ENCODE assay signal across 22 cellular contexts in genomic region chr3:129557737-129558037, GRCh38. TPM values are rescaled to one million over a fixed set of nuclear protein-coding genes. Genes with fewer than 3 reads are reported as not detected.
DNase-seq lines count a peak whose midpoint lies in the region; ATAC-seq, FAIRE-seq and TF ChIP-seq lines count a peak whose summit lies in the region.
"Had no signal": no experiment of that assay in that cellular context is flagged by ENCODE, and none has a peak within 500 bp of the region (broad histone marks: within the 10 kb centered on the region; RNA-seq: fewer than 3 reads in every experiment).

No MANE protein-coding gene starts in this region.

- H3K4me1 Mint-ChIP-seq in immature natural killer cell = peaks cover 53 to 55% of the 10 kb centered on the region in 2 donors
- H3K4me1 Mint-ChIP-seq in T-helper 2 cell treated with Interferon-gamma antibody and Interleukin-4, amounts not matched to agents 5 μg/mL and 100 μg/mL, for 36 hours (ENCODE audit: low read depth) = peaks cover 8% of the 10 kb centered on the region

- no peak for TF ChIP-seq EP300 in A549 (IDR thresholded peaks at IDR 0.05)

- no peak for TF ChIP-seq RAD21 in A549 (conservative IDR thresholded peaks at IDR 0.05 in 1 of 2, IDR thresholded peaks at IDR 0.05 in 1 of 2)

- no peaks in the 10 kb centered on the region for H3K27me3 ChIP-seq in adipocyte (replicated peaks; ENCODE audit: control insufficient read depth, insufficient read depth, low read length)
- no peaks in the 10 kb centered on the region for H3K27me3 ChIP-seq in skeletal muscle satellite cell (ENCODE audit: control insufficient read depth, insufficient read depth, low read length)

- H3K36me3 ChIP-seq in adipocyte (ENCODE audit: control insufficient read depth, insufficient read depth, low read length, severe bottlenecking) (peaks cover 53% of the 10 kb centered on the region), skeletal muscle satellite cell (ENCODE audit: insufficient read depth, low read length) (peaks cover 49% of the 10 kb centered on the region)

- no peak for ATAC-seq in A549
- ATAC-seq in HG03095 (IDR thresholded peaks at IDR 0.05; ENCODE audit: unreplicated experiment) = no peak
- ATAC-seq: GM12878 had no signal

- DNase-seq in A549 (ENCODE audit: low read depth in 1 of 2, low spot score in 1 of 2) (no peak), adipocyte (ENCODE audit: low read depth) (no peak), immature natural killer cell (no peak), medulla oblongata (ENCODE audit: extremely low spot score) (no peak), ecto neural progenitor cell (ENCODE audit: low spot score) (no peak)
- DNase-seq in T-helper 2 cell treated with Interferon-gamma antibody and Interleukin-4, amounts not matched to agents 5 μg/mL and 100 μg/mL, for 36 hours (ENCODE audit: low spot score) = no peak
- DNase-seq: activated CD4-positive, alpha-beta T cell treated with anti-CD3 and anti-CD28 coated beads, Interleukin-2, amount 50 U/mL, for 48 hours; activated naive CD8-positive, alpha-beta T cell treated with anti-CD3 and anti-CD28 coated beads, Interleukin-2, amount 50 U/mL, for 24 hours; activated T-cell treated with anti-CD3 and anti-CD28 coated beads, Interleukin-2, amount 50 U/mL, for 48 hours; head of caudate nucleus; NCI-H187 treated with DMSO at 0.1 percent for 48 hours; NCI-H510A; substantia nigra had no signal

- peak overlapping the region; percentile 85 to 86; a peak in 5 of 6 replicates for H3K27ac ChIP-seq in A549

- POLR2A ChIA-PET in A549 (lab: Yijun Ruan, JAX) = no interaction called here

- TF ChIP-seq POLR2A in A549 (IDR thresholded peaks at IDR 0.05; ENCODE audit: low read length) = no peak

- H3K4me1 ChIP-seq in A549 (peaks cover 43% of the 10 kb centered on the region), adipocyte (ENCODE audit: control insufficient read depth, insufficient read depth, low read length) (peaks cover 78% of the 10 kb centered on the region), skeletal muscle satellite cell (ENCODE audit: control insufficient read depth, insufficient read depth, low read length) (peaks cover 66% of the 10 kb centered on the region)

- H3K27ac Mint-ChIP-seq in immature natural killer cell = peak overlapping the region; percentile 84 to 94 (median 92)
- H3K27ac Mint-ChIP-seq in T-helper 2 cell treated with Interferon-gamma antibody and Interleukin-4, amounts not matched to agents 5 μg/mL and 100 μg/mL, for 36 hours = no peak overlapping the region
- H3K27ac Mint-ChIP-seq: activated naive CD8-positive, alpha-beta T cell treated with anti-CD3 and anti-CD28 coated beads, Interleukin-2, amount 50 U/mL, for 24 hours had no signal

- no peaks in the 10 kb centered on the region for H3K9me3 Mint-ChIP-seq in immature natural killer cell
- no peaks in the 10 kb centered on the region for H3K9me3 Mint-ChIP-seq in T-helper 2 cell treated with Interferon-gamma antibody and Interleukin-4, amounts not matched to agents 5 μg/mL and 100 μg/mL, for 36 hours
- H3K9me3 Mint-ChIP-seq: activated naive CD8-positive, alpha-beta T cell treated with anti-CD3 and anti-CD28 coated beads, Interleukin-2, amount 50 U/mL, for 24 hours had no signal

- H3K36me3 Mint-ChIP-seq in immature natural killer cell = peaks cover 5 to 21% (median 10%) of the 10 kb centered on the region in 3 donors
- H3K36me3 Mint-ChIP-seq in T-helper 2 cell treated with Interferon-gamma antibody and Interleukin-4, amounts not matched to agents 5 μg/mL and 100 μg/mL, for 36 hours (ENCODE audit: low read depth) = no peaks in the 10 kb centered on the region

- WGBS in A549 (ENCODE audit: missing lambda C conversion rate) = 96% methylated on average over 8 of the region's 9 CpGs

- H3K9ac ChIP-seq in adipocyte (ENCODE audit: low read length) = peak overlapping the region; percentile 94
- peak overlapping the region; percentile 70 for H3K9ac ChIP-seq in skeletal muscle satellite cell (ENCODE audit: low read depth, low read length)

- TF ChIP-seq CTCF in A549 (IDR thresholded peaks at IDR 0.05) = no peak

- H3K4me3 ChIP-seq in A549 (no peak overlapping the region), adipocyte (ENCODE audit: low read length) (no peak overlapping the region), skeletal muscle satellite cell (ENCODE audit: low read length) (no peak overlapping the region)
- H3K4me3 ChIP-seq: GM12878 had no signal

- peaks cover 6 to 16% (median 14%) of the 10 kb centered on the region in 3 donors for H3K27me3 Mint-ChIP-seq in immature natural killer cell (ENCODE audit: low read depth in 3 of 3)
- peaks cover 11% of the 10 kb centered on the region for H3K27me3 Mint-ChIP-seq in T-helper 2 cell treated with Interferon-gamma antibody and Interleukin-4, amounts not matched to agents 5 μg/mL and 100 μg/mL, for 36 hours (ENCODE audit: low read depth)

- FAIRE-seq in A549 (lab: Jason Lieb, UNC) = no peak
- FAIRE-seq: GM12878 had no signal

- CTCF ChIA-PET in A549 (lab: Yijun Ruan, JAX) = interaction anchor here (1.3 to 2.5 kb wide), 2 partner anchors 9 to 68 kb away, joined by 3 to 8 read pairs; no protein-coding TSS in a partner anchor

- H3K9me3 ChIP-seq in A549 (no peaks in the 10 kb centered on the region), adipocyte (ENCODE audit: control insufficient read depth, low read length) (no peaks in the 10 kb centered on the region), skeletal muscle satellite cell (replicated peaks; ENCODE audit: low read length) (no peaks in the 10 kb centered on the region)

- H3K4me2 ChIP-seq in A549 = no peak overlapping the region
- peak overlapping the region; percentile 64 for H3K4me2 ChIP-seq in skeletal muscle satellite cell (ENCODE audit: low read length)

- peak overlapping the region; percentile 52 to 73 (median 65) for H3K4me3 Mint-ChIP-seq in immature natural killer cell
- no peak overlapping the region for H3K4me3 Mint-ChIP-seq in T-helper 2 cell treated with Interferon-gamma antibody and Interleukin-4, amounts not matched to agents 5 μg/mL and 100 μg/mL, for 36 hours
- H3K4me3 Mint-ChIP-seq: activated naive CD8-positive, alpha-beta T cell treated with anti-CD3 and anti-CD28 coated beads, Interleukin-2, amount 50 U/mL, for 24 hours had no signal

TF ChIP-seq in A549, 52 proteins besides CTCF, POLR2A, EP300 and RAD21:
- TF ChIP-seq POLR2AphosphoS2 (conservative IDR thresholded peaks at IDR 0.05; ENCODE audit: low read length) (no peak), CBX8 (IDR thresholded peaks at IDR 0.05) (no peak), MAX (IDR thresholded peaks at IDR 0.05) (no peak), NPAS2 (CRISPR knock-in tag; IDR thresholded peaks at IDR 0.05; ENCODE audit: borderline replicate concordance) (no peak), ESRRA (IDR thresholded peaks at IDR 0.05; ENCODE audit: borderline replicate concordance, low read length) (no peak), RCOR1 (IDR thresholded peaks at IDR 0.05; ENCODE audit: low read depth, low read length) (no peak), EHMT2 (IDR thresholded peaks at IDR 0.05; ENCODE audit: low read depth) (no peak), ELK1 (IDR thresholded peaks at IDR 0.05; ENCODE audit: low read depth, low read length) (no peak), CHD2 (IDR thresholded peaks at IDR 0.05; ENCODE audit: low read length, partially characterized antibody) (no peak), HOXA7 (CRISPR knock-in tag; IDR thresholded peaks at IDR 0.05) (no peak)

RNA-seq across cellular contexts. Expression of gene H1-8, which starts 14.7 kb away (rescaled TPM):
- not detected in 2 replicates for polyA plus RNA-seq in A549 (2011; rRNA removed)
- not detected in 2 replicates for polyA plus RNA-seq in A549 (2012; cell fraction: cytosol; rRNA removed)
- polyA plus RNA-seq in A549 (2012; cell fraction: nucleus; rRNA removed) = not detected in 2 replicates
- not detected in 3 replicates for polyA plus RNA-seq in A549 (2017; fragmentation: RNase III; extraction: RNeasy Plus Mini Kit Qiagen cat#74134 plus additional on column Dnase treatment)
- polyA minus RNA-seq in A549 (2011; rRNA and poly(A)+ RNA removed) = not detected in 2 replicates
- polyA plus RNA-seq in immature natural killer cell = not detected
- not detected in 2 replicates for total RNA-seq in skeletal muscle satellite cell (2012; rRNA removed)
- total RNA-seq: cerebellum, epithelial cell of proximal tubule, GM12878, H4, kidney epithelial cell, MCF 10A, posterior vena cava had no signal
- polyA plus RNA-seq: GM12878 had no signal

RNA-seq across cellular contexts. Expression of gene RHO, which starts 29.2 kb away (rescaled TPM):
- polyA plus RNA-seq in A549 (2011; rRNA removed) = 0.03 and 0.04 TPM in 2 replicates
- 0.01 TPM in 1 of 2 replicates, not detected in the other for polyA plus RNA-seq in A549 (2012; cell fraction: cytosol; rRNA removed)
- polyA plus RNA-seq in A549 (2012; cell fraction: nucleus; rRNA removed) = 0.05 and 0.11 TPM in 2 replicates
- polyA plus RNA-seq in A549 (2017; fragmentation: RNase III; extraction: RNeasy Plus Mini Kit Qiagen cat#74134 plus additional on column Dnase treatment) = not detected in 3 replicates
- not detected in 2 replicates for polyA minus RNA-seq in A549 (2011; rRNA and poly(A)+ RNA removed)
- polyA plus RNA-seq in immature natural killer cell = not detected
- total RNA-seq in skeletal muscle satellite cell (2012; rRNA removed) = not detected in 2 replicates
- total RNA-seq: cerebellum, epithelial cell of proximal tubule, GM12878, H4, kidney epithelial cell, MCF 10A, posterior vena cava had no signal
- polyA plus RNA-seq: GM12878 had no signal

RNA-seq across cellular contexts. Expression of gene PLXND1, which starts 48.8 kb away (rescaled TPM):
- polyA plus RNA-seq in A549 (2011; rRNA removed) (26.8 and 49.3 TPM in 2 replicates), A549 (2017; fragmentation: RNase III; extraction: RNeasy Plus Mini Kit Qiagen cat#74134 plus additional on column Dnase treatment) (47.2 to 72.6 TPM (median 58.6 TPM) in 3 replicates), immature natural killer cell (10 to 100 TPM in 1 of 3 donors, 1 to 10 TPM in 2; 3.1 to 30.2 (median 6.1) TPM)
- polyA plus RNA-seq in A549 (2012; cell fraction: cytosol; rRNA removed) = 37.6 and 41.4 TPM in 2 replicates
- polyA plus RNA-seq in A549 (2012; cell fraction: nucleus; rRNA removed) = 133 and 136 TPM in 2 replicates
- 49.8 and 54.9 TPM in 2 replicates for polyA minus RNA-seq in A549 (2011; rRNA and poly(A)+ RNA removed)
- 41.7 and 52.2 TPM in 2 replicates for total RNA-seq in skeletal muscle satellite cell (2012; rRNA removed)
